Comparison of ENCODE assay signal across 10 cellular contexts in the genomic region with DNA sequence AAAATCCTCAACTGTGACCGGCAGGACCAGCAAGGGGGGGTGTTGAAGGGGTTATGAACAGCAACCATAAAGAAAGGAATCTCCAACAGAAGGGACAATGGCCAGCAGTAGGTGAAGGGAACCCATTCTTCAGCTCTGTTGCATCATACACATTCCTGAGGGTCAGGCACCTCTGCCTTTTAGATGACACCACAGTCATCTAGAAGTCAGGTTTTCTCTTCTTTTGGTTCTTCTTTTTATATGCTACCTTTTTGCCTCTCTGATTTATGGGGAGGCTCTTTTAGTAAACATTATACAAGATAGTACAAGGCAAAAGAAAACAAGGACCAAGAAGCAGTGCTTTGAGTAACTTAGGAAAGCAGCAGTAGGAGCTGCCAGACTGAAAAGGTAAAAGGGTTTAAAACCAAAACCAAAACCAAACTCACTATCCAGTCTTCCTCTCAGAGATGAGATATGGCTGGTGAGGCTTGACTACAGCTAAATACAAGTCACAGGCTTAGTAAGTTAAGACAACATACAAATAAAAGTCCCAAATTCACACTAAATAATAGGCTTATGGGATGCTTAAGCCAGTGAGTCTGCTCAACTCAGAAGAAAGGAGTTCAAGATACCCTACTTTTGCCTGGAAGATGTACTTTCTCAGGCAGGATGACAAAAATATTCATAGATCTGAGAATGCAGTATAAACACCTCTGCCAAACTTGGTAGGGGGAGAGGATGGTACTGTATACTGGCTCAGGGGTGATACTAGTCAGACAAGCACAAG. TPM values are rescaled to one million over a fixed set of nuclear protein-coding genes. Genes with fewer than 3 reads are reported as not detected.
DNase-seq lines count a peak whose midpoint lies in the region; ATAC-seq and TF ChIP-seq lines count a peak whose summit lies in the region.
"Had no signal": no experiment of that assay in that cellular context is flagged by ENCODE, and none has a peak within 500 bp of the region (broad histone marks: within the 10 kb centered on the region; RNA-seq: fewer than 3 reads in every experiment).

No MANE protein-coding gene starts in this region.

- peak; percentile 65 to 79 for ATAC-seq in activated T-cell treated with anti-CD3 and anti-CD28 coated beads, Interleukin-2, amount 50 U/mL, for 72 hours (replicated peaks in 1 of 2)
- ATAC-seq in HG02973 (IDR thresholded peaks at IDR 0.05; ENCODE audit: unreplicated experiment) = peak; percentile 69
- ATAC-seq in stimulated activated memory B cell treated with anti-CD40 and anti-IgM and Interleukin-4, amounts not matched to agents 10 μg/mL and 1 μg/mL and 100 μg/mL, for 72 hours = no peak

- H3K4me1 Mint-ChIP-seq in activated T-cell treated with anti-CD3 and anti-CD28 coated beads, Interleukin-2, amount 50 U/mL, for 72 hours (ENCODE audit: low read depth) = peaks cover 32% of the 10 kb centered on the region
- peaks cover 34% of the 10 kb centered on the region for H3K4me1 Mint-ChIP-seq in activated T-helper 2 cell treated with anti-CD3 and anti-CD28 coated beads, Interferon-gamma antibody, Interleukin-2, Interleukin-4, amounts not matched to agents 10 μg/mL and 5 μg/mL and 100 μg/mL, durations not matched to agents 14 hours and 24 hours and 36 hours (ENCODE audit: low read depth)
- peaks cover 15% of the 10 kb centered on the region for H3K4me1 Mint-ChIP-seq in stimulated activated memory B cell treated with anti-CD40 and anti-IgM and Interleukin-4, amounts not matched to agents 10 μg/mL and 1 μg/mL and 100 μg/mL, for 72 hours

- no peaks in the 10 kb centered on the region for H3K4me1 ChIP-seq in prostate gland (replicated peaks)

- intact Hi-C loops in activated T-helper 2 cell treated with anti-CD3 and anti-CD28 coated beads, Interferon-gamma antibody, Interleukin-2, Interleukin-4, amounts not matched to agents 10 μg/mL and 5 μg/mL and 100 μg/mL, durations not matched to agents 14 hours and 24 hours and 36 hours (cut with micrococcal nuclease) = no loop called here
- intact Hi-C loops in prostate gland (cut with DNase I) = no loop called here

- peaks cover 7 to 10% of the 10 kb centered on the region in 2 donors for H3K36me3 Mint-ChIP-seq in activated T-cell treated with anti-CD3 and anti-CD28 coated beads, Interleukin-2, amount 50 U/mL, for 72 hours (ENCODE audit: insufficient read depth in 2 of 2)
- H3K36me3 Mint-ChIP-seq in activated T-helper 2 cell treated with anti-CD3 and anti-CD28 coated beads, Interferon-gamma antibody, Interleukin-2, Interleukin-4, amounts not matched to agents 10 μg/mL and 5 μg/mL and 100 μg/mL, durations not matched to agents 14 hours and 24 hours and 36 hours (ENCODE audit: low read depth) = peaks cover 66% of the 10 kb centered on the region
- H3K36me3 Mint-ChIP-seq in stimulated activated memory B cell treated with anti-CD40 and anti-IgM and Interleukin-4, amounts not matched to agents 10 μg/mL and 1 μg/mL and 100 μg/mL, for 72 hours = peaks cover 52% of the 10 kb centered on the region

- 65% methylated on average over 1 of the region's 1 CpG for WGBS in prostate gland

- H3K27me3 ChIP-seq in prostate gland (replicated peaks; ENCODE audit: insufficient read depth) = no peaks in the 10 kb centered on the region

- TF ChIP-seq CTCF in prostate gland (IDR thresholded peaks at IDR 0.05) = no peak

- no peak overlapping the region for H3K4me3 ChIP-seq in prostate gland

- H3K27ac Mint-ChIP-seq in activated T-cell treated with anti-CD3 and anti-CD28 coated beads, Interleukin-2, amount 50 U/mL, for 72 hours = peak overlapping the region; percentile 100
- peak overlapping the region; percentile 90 for H3K27ac Mint-ChIP-seq in activated T-helper 2 cell treated with anti-CD3 and anti-CD28 coated beads, Interferon-gamma antibody, Interleukin-2, Interleukin-4, amounts not matched to agents 10 μg/mL and 5 μg/mL and 100 μg/mL, durations not matched to agents 14 hours and 24 hours and 36 hours
- peak overlapping the region; percentile 54 for H3K27ac Mint-ChIP-seq in stimulated activated memory B cell treated with anti-CD40 and anti-IgM and Interleukin-4, amounts not matched to agents 10 μg/mL and 1 μg/mL and 100 μg/mL, for 72 hours

- DNase-seq in activated T-cell treated with anti-CD3 and anti-CD28 coated beads, Interleukin-2, amount 50 U/mL, for 72 hours = peak in 1 of 2 donors; percentile 18
- no peak for DNase-seq in activated T-cell treated with anti-CD3 and anti-CD28 coated beads, Interleukin-2, amount 50 U/mL, for 1 hour
- DNase-seq in activated T-helper 2 cell treated with anti-CD3 and anti-CD28 coated beads, Interferon-gamma antibody, Interleukin-2, Interleukin-4, amounts not matched to agents 10 μg/mL and 5 μg/mL and 100 μg/mL, durations not matched to agents 14 hours and 24 hours and 36 hours (ENCODE audit: low spot score) = no peak
- DNase-seq in NCI-H2029 treated with DMSO at 0.1 percent for 48 hours (lab: John Stamatoyannopoulos, UW) (no peak), COR-L47 (lab: John Stamatoyannopoulos, UW) (no peak), prostate gland (ENCODE audit: low spot score) (no peak)

- H3K9me3 ChIP-seq in prostate gland = no peaks in the 10 kb centered on the region

- no peak for TF ChIP-seq POLR2A in prostate gland (IDR thresholded peaks at IDR 0.05)

- H3K27me3 Mint-ChIP-seq in activated T-cell treated with anti-CD3 and anti-CD28 coated beads, Interleukin-2, amount 50 U/mL, for 72 hours (ENCODE audit: low read depth) = no peaks in the 10 kb centered on the region
- no peaks in the 10 kb centered on the region for H3K27me3 Mint-ChIP-seq in activated T-helper 2 cell treated with anti-CD3 and anti-CD28 coated beads, Interferon-gamma antibody, Interleukin-2, Interleukin-4, amounts not matched to agents 10 μg/mL and 5 μg/mL and 100 μg/mL, durations not matched to agents 14 hours and 24 hours and 36 hours (ENCODE audit: low read depth)
- no peaks in the 10 kb centered on the region for H3K27me3 Mint-ChIP-seq in stimulated activated memory B cell treated with anti-CD40 and anti-IgM and Interleukin-4, amounts not matched to agents 10 μg/mL and 1 μg/mL and 100 μg/mL, for 72 hours

- no peaks in the 10 kb centered on the region for H3K36me3 ChIP-seq in prostate gland

- no peak overlapping the region for H3K27ac ChIP-seq in prostate gland

- H3K4me3 Mint-ChIP-seq in activated T-cell treated with anti-CD3 and anti-CD28 coated beads, Interleukin-2, amount 50 U/mL, for 72 hours = peak overlapping the region; percentile 51 to 91
- peak overlapping the region; percentile 58 for H3K4me3 Mint-ChIP-seq in activated T-helper 2 cell treated with anti-CD3 and anti-CD28 coated beads, Interferon-gamma antibody, Interleukin-2, Interleukin-4, amounts not matched to agents 10 μg/mL and 5 μg/mL and 100 μg/mL, durations not matched to agents 14 hours and 24 hours and 36 hours (ENCODE audit: low read depth)
- H3K4me3 Mint-ChIP-seq in stimulated activated memory B cell treated with anti-CD40 and anti-IgM and Interleukin-4, amounts not matched to agents 10 μg/mL and 1 μg/mL and 100 μg/mL, for 72 hours = no peak overlapping the region

- H3K9me3 Mint-ChIP-seq in activated T-cell treated with anti-CD3 and anti-CD28 coated beads, Interleukin-2, amount 50 U/mL, for 72 hours = no peaks in the 10 kb centered on the region
- H3K9me3 Mint-ChIP-seq in activated T-helper 2 cell treated with anti-CD3 and anti-CD28 coated beads, Interferon-gamma antibody, Interleukin-2, Interleukin-4, amounts not matched to agents 10 μg/mL and 5 μg/mL and 100 μg/mL, durations not matched to agents 14 hours and 24 hours and 36 hours = no peaks in the 10 kb centered on the region
- H3K9me3 Mint-ChIP-seq in stimulated activated memory B cell treated with anti-CD40 and anti-IgM and Interleukin-4, amounts not matched to agents 10 μg/mL and 1 μg/mL and 100 μg/mL, for 72 hours = peaks cover 3% of the 10 kb centered on the region

RNA-seq across cellular contexts. Expression of gene TEX38, which starts 4.1 kb away (rescaled TPM):
- under 1 TPM in 1 of 2 donors, not detected in 1; 0.65 TPM for total RNA-seq in activated T-cell treated with anti-CD3 and anti-CD28 coated beads, Interleukin-2, amount 50 U/mL, for 72 hours
- total RNA-seq in activated T-helper 2 cell treated with anti-CD3 and anti-CD28 coated beads, Interferon-gamma antibody, Interleukin-2, Interleukin-4, amounts not matched to agents 10 μg/mL and 5 μg/mL and 100 μg/mL, durations not matched to agents 14 hours and 24 hours and 36 hours = not detected in 2 replicates
- total RNA-seq in prostate gland = 10 to 100 TPM in 1 of 2 donors, not detected in 1; 30.6 TPM
- total RNA-seq: M059J, SK-MEL-5 had no signal

RNA-seq across cellular contexts. Expression of gene ATPAF1, which starts 7.6 kb away (rescaled TPM):
- total RNA-seq in activated T-cell treated with anti-CD3 and anti-CD28 coated beads, Interleukin-2, amount 50 U/mL, for 72 hours = 10 to 100 TPM; 45.7 to 47.5 TPM
- total RNA-seq in activated T-helper 2 cell treated with anti-CD3 and anti-CD28 coated beads, Interferon-gamma antibody, Interleukin-2, Interleukin-4, amounts not matched to agents 10 μg/mL and 5 μg/mL and 100 μg/mL, durations not matched to agents 14 hours and 24 hours and 36 hours = 42.7 TPM in 2 replicates
- 10 to 100 TPM; 52.2 to 71.3 TPM for total RNA-seq in prostate gland

RNA-seq across cellular contexts. Expression of gene EFCAB14, which starts 43.2 kb away (rescaled TPM):
- 10 to 100 TPM; 48.6 to 50.3 TPM for total RNA-seq in activated T-cell treated with anti-CD3 and anti-CD28 coated beads, Interleukin-2, amount 50 U/mL, for 72 hours
- 69.1 and 71.3 TPM in 2 replicates for total RNA-seq in activated T-helper 2 cell treated with anti-CD3 and anti-CD28 coated beads, Interferon-gamma antibody, Interleukin-2, Interleukin-4, amounts not matched to agents 10 μg/mL and 5 μg/mL and 100 μg/mL, durations not matched to agents 14 hours and 24 hours and 36 hours
- 100 to 1,000 TPM in 1 of 2 donors, 10 to 100 TPM in 1; 99.9 to 116 TPM for total RNA-seq in prostate gland

RNA-seq across cellular contexts. Expression of gene MOB3C, which starts 59.1 kb away (rescaled TPM):
- total RNA-seq in activated T-cell treated with anti-CD3 and anti-CD28 coated beads, Interleukin-2, amount 50 U/mL, for 72 hours = 10 to 100 TPM; 13.3 to 13.7 TPM
- 16.0 and 17.5 TPM in 2 replicates for total RNA-seq in activated T-helper 2 cell treated with anti-CD3 and anti-CD28 coated beads, Interferon-gamma antibody, Interleukin-2, Interleukin-4, amounts not matched to agents 10 μg/mL and 5 μg/mL and 100 μg/mL, durations not matched to agents 14 hours and 24 hours and 36 hours
- total RNA-seq in prostate gland = 10 to 100 TPM; 19.4 to 19.7 TPM
